In genomic region chr14:58426819-58427288, GRCh38 we compare ENCODE assay signal across 8 cellular contexts. TPM values are rescaled to one million over a fixed set of nuclear protein-coding genes. Genes with fewer than 3 reads are reported as not detected.
DNase-seq lines count a peak whose midpoint lies in the region; ATAC-seq and TF ChIP-seq lines count a peak whose summit lies in the region.

No MANE protein-coding gene starts in this region.

- H3K36me3 Mint-ChIP-seq in activated CD4-positive, alpha-beta T cell treated with anti-CD3 and anti-CD28 coated beads, Interleukin-2, amount 10 ng/mL, durations not matched to agents 24 days and 14 days (ENCODE audit: low read depth): peaks cover 30% of the 10 kb centered on the region

- H3K9me3 Mint-ChIP-seq in activated CD4-positive, alpha-beta T cell treated with anti-CD3 and anti-CD28 coated beads, Interleukin-2, amount 10 ng/mL, durations not matched to agents 24 days and 14 days: no peaks in the 10 kb centered on the region

- H3K27ac ChIP-seq in coronary artery (peak overlapping the region; percentile 89), lower lobe of right lung (peak overlapping the region; percentile 97)

- H3K27me3 ChIP-seq in lower lobe of right lung (ENCODE audit: low read depth): no peaks in the 10 kb centered on the region

- DNase-seq in NCI-H1436 (lab: John Stamatoyannopoulos, UW) (peak; percentile 43), NCI-H1436 treated with DMSO at 0.1 percent for 48 hours (lab: John Stamatoyannopoulos, UW) (no peak), NCI-H446 treated with DMSO at 0.1 percent for 48 hours (lab: John Stamatoyannopoulos, UW) (peak; percentile 74), coronary artery (ENCODE audit: low spot score) (peak; percentile 77), lower lobe of right lung (peak; percentile 66)
- DNase-seq in activated CD4-positive, alpha-beta T cell treated with anti-CD3 and anti-CD28 coated beads, Interleukin-2, amount 10 ng/mL, durations not matched to agents 24 days and 14 days: peak; percentile 87
- DNase-seq in stimulated activated CD4-positive, alpha-beta T cell treated with anti-CD3 and anti-CD28 coated beads, TNF-alpha, amount 100 ng/mL, for 1 hour (ENCODE audit: low read depth in 3 of 3, low spot score in 1 of 3): peak in 2 of 3 donors; percentile 15 to 39

- peaks cover 35% of the 10 kb centered on the region for H3K36me3 ChIP-seq in lower lobe of right lung

- H3K4me3 Mint-ChIP-seq in activated CD4-positive, alpha-beta T cell treated with anti-CD3 and anti-CD28 coated beads, Interleukin-2, amount 10 ng/mL, durations not matched to agents 24 days and 14 days: peak overlapping the region; percentile 79

- H3K4me3 ChIP-seq in coronary artery: peak overlapping the region; percentile 96
- peak overlapping the region; percentile 74 for H3K4me3 ChIP-seq in lower lobe of right lung

- H3K27me3 Mint-ChIP-seq in activated CD4-positive, alpha-beta T cell treated with anti-CD3 and anti-CD28 coated beads, Interleukin-2, amount 10 ng/mL, durations not matched to agents 24 days and 14 days: peaks cover 2% of the 10 kb centered on the region

- H3K4me1 Mint-ChIP-seq in activated CD4-positive, alpha-beta T cell treated with anti-CD3 and anti-CD28 coated beads, Interleukin-2, amount 10 ng/mL, durations not matched to agents 24 days and 14 days: peaks cover 31% of the 10 kb centered on the region

- intact Hi-C loops in activated CD4-positive, alpha-beta T cell treated with anti-CD3 and anti-CD28 coated beads, Interleukin-2, amount 10 ng/mL, durations not matched to agents 24 days and 14 days (cut with micrococcal nuclease): loop anchor here (1.0 to 5.0 kb wide), 7 partner anchors 31 to 1058 kb away; partner anchors contain the start of genes DAAM1, DACT1, JKAMP and L3HYPDH
- intact Hi-C loops in lower lobe of right lung (cut with DNase I): no loop called here

- no peak for TF ChIP-seq CTCF in coronary artery (IDR thresholded peaks at IDR 0.05)
- no peak for TF ChIP-seq CTCF in lower lobe of right lung (IDR thresholded peaks at IDR 0.05)

- H3K4me1 ChIP-seq in lower lobe of right lung: peaks cover 30% of the 10 kb centered on the region

- H3K9me3 ChIP-seq in lower lobe of right lung: no peaks in the 10 kb centered on the region

- ATAC-seq in HG03066 (IDR thresholded peaks at IDR 0.05; ENCODE audit: low read depth, unreplicated experiment) (peak; percentile 44), lower lobe of right lung (peak; percentile 81 to 90)

- H3K27ac Mint-ChIP-seq in activated CD4-positive, alpha-beta T cell treated with anti-CD3 and anti-CD28 coated beads, Interleukin-2, amount 10 ng/mL, durations not matched to agents 24 days and 14 days: peak overlapping the region; percentile 94

RNA-seq across cellular contexts. Expression of gene TIMM9, which starts 0.5 kb away (rescaled TPM):
- total RNA-seq in activated CD4-positive, alpha-beta T cell treated with anti-CD3 and anti-CD28 coated beads, Interleukin-2, amount 10 ng/mL, durations not matched to agents 24 days and 14 days: 67.7 and 71.8 TPM in 2 replicates
- 28.5 TPM for total RNA-seq in lower lobe of right lung

RNA-seq across cellular contexts. Expression of gene KIAA0586, which starts 0.7 kb away (rescaled TPM):
- total RNA-seq in activated CD4-positive, alpha-beta T cell treated with anti-CD3 and anti-CD28 coated beads, Interleukin-2, amount 10 ng/mL, durations not matched to agents 24 days and 14 days: 19.8 and 20.9 TPM in 2 replicates
- 13.8 TPM for total RNA-seq in lower lobe of right lung

RNA-seq across cellular contexts. Expression of gene TOMM20L, which starts 31.1 kb away (rescaled TPM):
- total RNA-seq in activated CD4-positive, alpha-beta T cell treated with anti-CD3 and anti-CD28 coated beads, Interleukin-2, amount 10 ng/mL, durations not matched to agents 24 days and 14 days: not detected in 2 replicates
- not detected for total RNA-seq in lower lobe of right lung
